ENCODE assay signal across 8 cellular contexts in genomic region chr6:42050897-42051653, GRCh38. TPM values are rescaled to one million over a fixed set of nuclear protein-coding genes. Genes with fewer than 3 reads are reported as not detected.
DNase-seq lines count a peak whose midpoint lies in the region; ATAC-seq and TF ChIP-seq lines count a peak whose summit lies in the region.

No MANE protein-coding gene starts in this region.

- H3K9ac ChIP-seq in HUES6 (ENCODE audit: low read length): peak overlapping the region; percentile 99
- H3K9ac ChIP-seq in mucosa of stomach (ENCODE audit: low read length): peak overlapping the region; percentile 83

- POLR2A ChIA-PET in A673 (lab: Charles Lee; ENCODE audit: low non-redundant PET): interaction anchor here (0.6 kb wide), 2 partner anchors 45 to 561 kb away, joined by 3 read pairs; no protein-coding TSS in a partner anchor

- no peak for ATAC-seq in left lobe of liver
- no peak for ATAC-seq in HG02678 (IDR thresholded peaks at IDR 0.05; ENCODE audit: unreplicated experiment)

- H3K36me3 ChIP-seq in A673 (ENCODE audit: insufficient read depth, low read length, poor library complexity, severe bottlenecking): peaks cover 14% of the 10 kb centered on the region
- H3K36me3 ChIP-seq in HUES6 (ENCODE audit: control insufficient read depth, insufficient read depth, low read length): peaks cover 33% of the 10 kb centered on the region
- H3K36me3 ChIP-seq in mucosa of stomach (ENCODE audit: control insufficient read depth, insufficient read depth, low read length): peaks cover 7% of the 10 kb centered on the region

- H3K27me3 ChIP-seq in A673 (replicated peaks; ENCODE audit: insufficient read depth, low read depth, low read length, poor library complexity) (no peaks in the 10 kb centered on the region), HUES6 (ENCODE audit: control insufficient read depth, insufficient read depth, low read length) (peaks cover 40% of the 10 kb centered on the region), mucosa of stomach (ENCODE audit: control insufficient read depth, insufficient read depth, low read length) (no peaks in the 10 kb centered on the region)

- H3K27ac ChIP-seq in A673 (ENCODE audit: low read depth, low read length, poor library complexity, severe bottlenecking) (peak overlapping the region; percentile 91), HUES6 (ENCODE audit: low read depth, low read length) (peak overlapping the region; percentile 97)

- peaks cover 21% of the 10 kb centered on the region for H3K4me1 ChIP-seq in A673 (ENCODE audit: insufficient read depth, low read length, poor library complexity, severe bottlenecking)
- H3K4me1 ChIP-seq in HUES6 (ENCODE audit: control insufficient read depth, insufficient read depth, low read length): peaks cover 17% of the 10 kb centered on the region
- peaks cover 41% of the 10 kb centered on the region for H3K4me1 ChIP-seq in mucosa of stomach (ENCODE audit: control insufficient read depth, insufficient read depth, low read length)

- DNase-seq in A673 (ENCODE audit: low spot score): no peak
- DNase-seq in cardiac fibroblast (ENCODE audit: low read depth in 2 of 2): no peak
- DNase-seq in left lobe of liver (ENCODE audit: low spot score): no peak
- no peak for DNase-seq in HuH-7 (ENCODE audit: low spot score)
- no peak for DNase-seq in COR-L47 (lab: John Stamatoyannopoulos, UW)

- H3K9me3 ChIP-seq in A673 (ENCODE audit: low read depth, low read length, poor library complexity, severe bottlenecking): no peaks in the 10 kb centered on the region
- H3K9me3 ChIP-seq in HUES6 (ENCODE audit: control insufficient read depth, insufficient read depth, low read depth, low read length): no peaks in the 10 kb centered on the region
- H3K9me3 ChIP-seq in mucosa of stomach (ENCODE audit: control insufficient read depth, low read length): no peaks in the 10 kb centered on the region

- no peak for TF ChIP-seq CTCF in A673 (conservative IDR thresholded peaks at IDR 0.05; ENCODE audit: low read depth, low read length)
- TF ChIP-seq CTCF in cardiac fibroblast (IDR thresholded peaks at IDR 0.05; ENCODE audit: low read depth, low read length): no peak

- H3K4me3 ChIP-seq in A673 (ENCODE audit: low read depth, low read length, poor library complexity, severe bottlenecking): peak overlapping the region; percentile 59
- H3K4me3 ChIP-seq in HUES6 (ENCODE audit: low read depth, low read length): peak overlapping the region; percentile 97
- peak overlapping the region; percentile 85 to 87 for H3K4me3 ChIP-seq in cardiac fibroblast (replicated peaks in 1 of 2; ENCODE audit: low read depth in 2 of 2, low read length in 2 of 2)
- H3K4me3 ChIP-seq in mucosa of stomach (ENCODE audit: low read length): peak overlapping the region; percentile 96

- BruUV-seq in A673 (replicated peaks; lab: Mats Ljungman, UMichigan): TSS peak; percentile 52

- CTCF ChIA-PET in A673 (lab: Charles Lee): interaction anchor here (0.6 to 2.2 kb wide), 5 partner anchors 109 to 1774 kb away, joined by 4 to 7 read pairs (median 5); partner anchors contain the start of genes BYSL, CCND3 and MED20

- intact Hi-C loops in A673 (cut with micrococcal nuclease; ENCODE audit: unreplicated experiment): no loop called here

RNA-seq across cellular contexts. Expression of gene TAF8, which starts 0.8 kb away (rescaled TPM):
- total RNA-seq in A673 (2021) (22.5 and 26.0 TPM in 2 replicates), left lobe of liver (13.1 TPM)
